In genomic region chr18:63247506-63248394, GRCh38 we compare ENCODE assay signal across 1 cellular context.
TF ChIP-seq lines count a peak whose summit lies in the region.

No MANE protein-coding gene starts in this region.

TF ChIP-seq in GM12878, 131 proteins besides CTCF, POLR2A, EP300 and RAD21:
- no peak for TF ChIP-seq MYB (IDR thresholded peaks at IDR 0.05; ENCODE audit: borderline replicate concordance, low read depth, low read length)
- TF ChIP-seq HCFC1 (IDR thresholded peaks at IDR 0.05; ENCODE audit: low read length), result no peak
- no peak for TF ChIP-seq BHLHE40 (IDR thresholded peaks at IDR 0.05; ENCODE audit: borderline replicate concordance in 1 of 2, low read depth in 2 of 2, low read length in 1 of 2)
- TF ChIP-seq ZBED1 (IDR thresholded peaks at IDR 0.05; ENCODE audit: borderline replicate concordance), result no peak
